Comparison of ENCODE assay signal across 1 cellular context in the genomic region with DNA sequence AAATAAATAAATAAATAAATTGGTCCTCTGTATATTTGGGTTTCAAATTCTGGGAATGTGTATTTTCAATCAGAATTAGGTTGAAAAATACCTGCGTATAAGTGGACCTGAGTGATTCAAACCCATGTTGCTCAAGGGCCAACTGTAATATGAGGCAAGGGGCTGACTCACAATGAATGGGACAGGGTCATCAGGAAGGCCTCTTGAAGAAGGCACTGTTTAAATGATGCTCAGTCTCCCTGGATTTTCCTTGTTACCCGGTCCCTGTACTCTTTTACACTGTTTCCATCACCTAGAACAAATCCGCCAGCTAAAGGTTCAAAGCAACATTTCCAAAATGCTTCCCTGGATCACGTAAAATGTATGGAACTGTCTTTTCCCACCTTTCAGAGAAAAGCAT.
TF ChIP-seq lines count a peak whose summit lies in the region.

No MANE protein-coding gene starts in this region.

TF ChIP-seq in WTC11, 78 proteins besides CTCF, POLR2A, EP300 and RAD21 (continued from another document):
- TF ChIP-seq ZNF281 (CRISPR knock-in tag; IDR thresholded peaks at IDR 0.05), result no peak
- TF ChIP-seq, protein P1, sequence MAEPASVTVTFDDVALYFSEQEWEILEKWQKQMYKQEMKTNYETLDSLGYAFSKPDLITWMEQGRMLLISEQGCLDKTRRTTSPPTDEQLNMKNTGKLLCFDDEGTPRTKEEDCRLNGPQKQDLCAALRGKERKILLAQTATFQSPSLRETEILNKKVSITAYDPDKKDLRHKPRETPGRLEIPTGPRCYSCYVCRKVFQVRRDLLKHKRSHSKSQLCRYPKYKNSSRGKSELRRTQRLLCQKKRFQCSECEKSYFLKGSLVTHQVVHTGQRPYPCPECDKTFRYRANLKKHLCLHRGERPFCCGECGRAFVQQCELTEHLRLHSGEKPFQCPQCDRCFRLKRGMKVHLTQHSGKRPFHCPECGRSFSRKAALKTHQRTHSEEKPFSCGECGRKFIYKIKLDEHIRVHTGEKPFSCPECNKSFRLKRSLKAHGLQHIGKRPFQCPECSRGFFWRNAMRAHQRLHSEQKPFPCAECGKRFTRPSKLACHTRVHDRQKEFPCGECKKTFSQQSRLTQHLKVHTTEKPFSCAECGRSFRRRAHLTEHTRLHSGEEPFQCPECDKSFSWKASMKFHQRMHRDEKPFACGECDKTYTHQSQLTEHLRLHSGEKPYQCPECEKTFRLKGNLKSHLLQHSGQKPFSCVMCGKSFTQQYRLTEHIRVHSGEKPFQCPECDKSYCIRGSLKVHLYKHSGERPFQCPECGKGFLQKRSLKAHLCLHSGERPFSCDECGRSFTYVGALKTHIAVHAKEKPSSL (CRISPR knock-in tag; conservative IDR thresholded peaks at IDR 0.05), result no peak
- TF ChIP-seq NR1H2 (CRISPR knock-in tag; IDR thresholded peaks at IDR 0.05), result no peak
- no peak for TF ChIP-seq SP1 (CRISPR knock-in tag; conservative IDR thresholded peaks at IDR 0.05)
- TF ChIP-seq FOXP1 (CRISPR knock-in tag; IDR thresholded peaks at IDR 0.05; ENCODE audit: borderline replicate concordance), result no peak
TF ChIP-seq in WTC11: peak in this region for 0.
